Comparison of ENCODE assay signal across 10 cellular contexts in genomic region chr10:46890813-46891611, GRCh38. TPM values are rescaled to one million over a fixed set of nuclear protein-coding genes. Genes with fewer than 3 reads are reported as not detected.
DNase-seq lines count a peak whose midpoint lies in the region; ATAC-seq and TF ChIP-seq lines count a peak whose summit lies in the region.
"Not testable (repeated sequence)": the region's sequence is repeated elsewhere in the genome, so short reads cannot be mapped to it uniquely, and the experiment has no call there.
"Had no signal": no experiment of that assay in that cellular context is flagged by ENCODE, and none has a peak within 500 bp of the region (broad histone marks: within the 10 kb centered on the region; RNA-seq: fewer than 3 reads in every experiment).

No MANE protein-coding gene starts in this region.

- not testable (repeated sequence) for H3K27ac Mint-ChIP-seq in WTC11; activated naive CD8-positive, alpha-beta T cell treated with anti-CD3 and anti-CD28 coated beads for 36 hours; endothelial cell (ENCODE audit: unreplicated experiment)

- intact Hi-C loops in testis (cut with DNase I; ENCODE audit: low total_unique reads), result not testable (repeated sequence)

- not testable (repeated sequence) for H3K27me3 Mint-ChIP-seq in WTC11 (ENCODE audit: low read depth); activated naive CD8-positive, alpha-beta T cell treated with anti-CD3 and anti-CD28 coated beads for 36 hours; endothelial cell (ENCODE audit: unreplicated experiment)

- peak; percentile 55 for ATAC-seq in GM21786 (IDR thresholded peaks at IDR 0.05; ENCODE audit: unreplicated experiment)
- peak; percentile 98 for ATAC-seq in WTC11

- H3K9me3 Mint-ChIP-seq in WTC11; activated naive CD8-positive, alpha-beta T cell treated with anti-CD3 and anti-CD28 coated beads for 36 hours; endothelial cell (ENCODE audit: unreplicated experiment): not testable (repeated sequence)

- not testable (repeated sequence) for H3K4me3 Mint-ChIP-seq in WTC11; activated naive CD8-positive, alpha-beta T cell treated with anti-CD3 and anti-CD28 coated beads for 36 hours; endothelial cell (ENCODE audit: unreplicated experiment)

- 82 to 93% methylated on average over 4 to 6 of the region's 11 CpGs for WGBS in testis, 2 donors

- POLR2A ChIA-PET in WTC11 (lab: Charles Lee), result not testable (repeated sequence)

- not testable (repeated sequence) for H3K4me3 ChIP-seq in testis

- not testable (repeated sequence) for H3K36me3 Mint-ChIP-seq in WTC11; activated naive CD8-positive, alpha-beta T cell treated with anti-CD3 and anti-CD28 coated beads for 36 hours; endothelial cell (ENCODE audit: low read depth, unreplicated experiment)

- not testable (repeated sequence) for H3K4me1 ChIP-seq in testis

- CTCF ChIA-PET in WTC11 (lab: Charles Lee), result not testable (repeated sequence)

- TF ChIP-seq CTCF in WTC11 (IDR thresholded peaks at IDR 0.05); testis (IDR thresholded peaks at IDR 0.05): not testable (repeated sequence)
- TF ChIP-seq CTCF in endothelial cell (IDR thresholded peaks at IDR 0.05; ENCODE audit: unreplicated experiment), result peak; percentile 11

- not testable (repeated sequence) for H3K9me3 ChIP-seq in testis

- H3K36me3 ChIP-seq in testis (ENCODE audit: low read depth, missing control alignments), result not testable (repeated sequence)

- H3K27ac ChIP-seq in testis, result not testable (repeated sequence)

- DNase-seq in DMS 273 (lab: John Stamatoyannopoulos, UW; ENCODE audit: unreplicated experiment) (peak; percentile 75), NCI-H2107 treated with DMSO at 0.1 percent for 48 hours (lab: John Stamatoyannopoulos, UW; ENCODE audit: unreplicated experiment) (peak; percentile 43), WTC11 (ENCODE audit: low spot score) (peak; percentile 78), endothelial cell (ENCODE audit: low spot score) (peak; percentile 59), occipital lobe (lab: John Stamatoyannopoulos, UW) (peak; percentile 14), testis (peak; percentile 14)
- peak; percentile 11 for DNase-seq in activated naive CD8-positive, alpha-beta T cell treated with anti-CD3 and anti-CD28 coated beads for 36 hours

- TF ChIP-seq POLR2A in testis (IDR thresholded peaks at IDR 0.05), result not testable (repeated sequence)

- H3K4me1 Mint-ChIP-seq in WTC11; activated naive CD8-positive, alpha-beta T cell treated with anti-CD3 and anti-CD28 coated beads for 36 hours; endothelial cell (ENCODE audit: unreplicated experiment): not testable (repeated sequence)

- not testable (repeated sequence) for H3K27me3 ChIP-seq in testis

RNA-seq across cellular contexts. Expression of gene PTPN20, which starts 20.2 kb away (rescaled TPM):
- total RNA-seq in WTC11 (2021) (0.96 to 2.0 TPM (median 1.7 TPM) in 3 replicates), endothelial cell (ENCODE audit: unreplicated experiment) (0.97 TPM), occipital lobe (14.2 TPM), testis (10 to 100 TPM; 20.9 to 39.6 TPM)
- 1 to 10 TPM; 1.8 to 2.6 TPM for total RNA-seq in activated naive CD8-positive, alpha-beta T cell treated with anti-CD3 and anti-CD28 coated beads for 36 hours
- polyA plus RNA-seq in testis (ENCODE audit: insufficient read depth, low read depth, low replicate concordance), result 23.1 TPM
- total RNA-seq: ascending aorta, SJSA1 had no signal

Comparison
In these comparisons a context has a peak if more than half of its experiments do, and no peak if none do; other contexts are left out.
1. DNase-seq: peak in every context shown above with its lines; median percentile 78 in WTC11; 75 in DMS 273; 59 in endothelial cell; 43 in NCI-H2107 treated with DMSO at 0.1 percent for 48 hours; 14 in occipital lobe; 14 in testis; 11 in activated naive CD8-positive, alpha-beta T cell treated with anti-CD3 and anti-CD28 coated beads for 36 hours.